In the genomic region with DNA sequence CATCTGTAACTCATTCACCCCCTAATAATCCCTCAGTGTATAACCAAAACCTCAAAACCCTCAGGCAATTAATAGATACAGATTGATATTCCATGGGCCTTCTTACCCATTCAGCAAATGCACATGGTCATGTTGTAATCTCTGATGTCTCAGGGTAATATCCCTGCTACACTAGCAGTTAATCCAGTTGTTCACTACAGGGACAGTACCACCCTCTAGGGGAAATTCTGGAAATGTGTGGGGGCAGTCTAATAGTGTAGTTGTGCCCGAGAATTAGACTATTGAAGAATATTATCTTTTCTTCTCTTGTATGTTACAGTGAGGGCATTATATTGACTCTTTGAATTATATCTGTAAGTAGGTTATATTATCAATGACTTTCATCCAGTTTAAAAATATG, we compare ENCODE assay signal across 29 cellular contexts.
"Had no signal": no experiment of that assay in that cellular context is flagged by ENCODE, and none has a peak within 500 bp of the region (broad histone marks: within the 10 kb centered on the region; RNA-seq: fewer than 3 reads in every experiment).

No MANE protein-coding gene starts in this region.

- DNase-seq: activated CD4-positive, alpha-beta T cell treated with anti-CD3 and anti-CD28 coated beads for 36 hours; activated CD4-positive, alpha-beta T cell treated with anti-CD3 and anti-CD28 coated beads, Interleukin-2, amount 10 ng/mL, durations not matched to agents 7 days and 5 days; activated CD4-positive, alpha-beta T cell treated with anti-CD3 and anti-CD28 coated beads, Interleukin-2, amount 50 U/mL, for 48 hours; activated CD8-positive, alpha-beta T cell treated with anti-CD3 and anti-CD28 coated beads, Interleukin-2, amount 10 ng/mL, durations not matched to agents 7 days and 5 days; activated gamma-delta T cell treated with Interleukin-2 at 50 U/mL for 16 hours; activated naive CD4-positive, alpha-beta T cell treated with anti-CD3 and anti-CD28 coated beads, Interleukin-2, amount 10 ng/mL, durations not matched to agents 7 days and 5 days; activated naive CD8-positive, alpha-beta T cell treated with anti-CD3 and anti-CD28 coated beads, Interleukin-2, amount 50 U/mL, for 24 hours; activated T-cell treated with anti-CD3 and anti-CD28 coated beads, Interleukin-2, amount 50 U/mL, for 24 hours; anterior cingulate cortex; central memory CD4-positive, alpha-beta T cell; NCI-H1105; NCI-H1417 treated with DMSO at 0.1 percent for 48 hours; NCI-H187 treated with DMSO at 0.1 percent for 48 hours; NCI-H2081; NCI-H2171 treated with DMSO at 0.1 percent for 48 hours; NCI-H2227 treated with DMSO at 0.1 percent for 48 hours; NCI-H446; NCI-H510A treated with DMSO at 0.1 percent for 48 hours; NCI-H748 treated with DMSO at 0.1 percent for 48 hours; NK-92 treated with Interleukin-12 subunit alpha and Interleukin-12 subunit beta, amount 100 ng/mL, for 24 hours; PC-9; Right ventricle myocardium superior; SW 1271; T1000 had no signal

- H3K27me3 Mint-ChIP-seq: activated CD4-positive, alpha-beta T cell treated with anti-CD3 and anti-CD28 coated beads for 36 hours; activated CD4-positive, alpha-beta T cell treated with anti-CD3 and anti-CD28 coated beads, Interleukin-2, amount 10 ng/mL, durations not matched to agents 7 days and 5 days; activated naive CD4-positive, alpha-beta T cell treated with anti-CD3 and anti-CD28 coated beads, Interleukin-2, amount 10 ng/mL, durations not matched to agents 7 days and 5 days; activated naive CD8-positive, alpha-beta T cell; activated naive CD8-positive, alpha-beta T cell treated with anti-CD3 and anti-CD28 coated beads, Interleukin-2, amount 50 U/mL, for 24 hours; activated T-cell treated with anti-CD3 and anti-CD28 coated beads, Interleukin-2, amount 50 U/mL, for 24 hours; brain had no signal

- H3K27ac ChIP-seq: PC-9 had no signal

- H3K4me3 ChIP-seq: PC-9 had no signal

- H3K4me1 Mint-ChIP-seq: activated CD4-positive, alpha-beta T cell treated with anti-CD3 and anti-CD28 coated beads for 36 hours; activated CD4-positive, alpha-beta T cell treated with anti-CD3 and anti-CD28 coated beads, Interleukin-2, amount 10 ng/mL, durations not matched to agents 7 days and 5 days; activated naive CD4-positive, alpha-beta T cell treated with anti-CD3 and anti-CD28 coated beads, Interleukin-2, amount 10 ng/mL, durations not matched to agents 7 days and 5 days; activated naive CD8-positive, alpha-beta T cell treated with anti-CD3 and anti-CD28 coated beads, Interleukin-2, amount 50 U/mL, for 24 hours; brain; WTC11 had no signal

- H3K4me3 Mint-ChIP-seq: activated CD4-positive, alpha-beta T cell treated with anti-CD3 and anti-CD28 coated beads for 36 hours; activated CD4-positive, alpha-beta T cell treated with anti-CD3 and anti-CD28 coated beads, Interleukin-2, amount 10 ng/mL, durations not matched to agents 7 days and 5 days; activated CD8-positive, alpha-beta T cell treated with anti-CD3 and anti-CD28 coated beads, Interleukin-2, amount 10 ng/mL, durations not matched to agents 7 days and 5 days; activated naive CD4-positive, alpha-beta T cell treated with anti-CD3 and anti-CD28 coated beads, Interleukin-2, amount 10 ng/mL, durations not matched to agents 7 days and 5 days; activated naive CD8-positive, alpha-beta T cell; activated naive CD8-positive, alpha-beta T cell treated with anti-CD3 and anti-CD28 coated beads, Interleukin-2, amount 50 U/mL, for 24 hours; activated T-cell treated with anti-CD3 and anti-CD28 coated beads, Interleukin-2, amount 50 U/mL, for 24 hours; brain; WTC11 had no signal

- H2AFZ ChIP-seq: PC-9 had no signal

- H3K4me2 ChIP-seq: PC-9 had no signal

- H3K36me3 Mint-ChIP-seq: activated naive CD4-positive, alpha-beta T cell treated with anti-CD3 and anti-CD28 coated beads, Interleukin-2, amount 10 ng/mL, durations not matched to agents 7 days and 5 days had no signal

- ATAC-seq: activated CD4-positive, alpha-beta T cell treated with anti-CD3 and anti-CD28 coated beads for 36 hours; activated CD4-positive, CD25-positive, alpha-beta regulatory T cell treated with anti-CD3 and anti-CD28 coated beads, Interleukin-2, amount 50 U/mL, for 24 hours; activated CD8-positive, alpha-beta T cell treated with anti-CD3 and anti-CD28 coated beads, Interleukin-2, amount 10 ng/mL, durations not matched to agents 7 days and 5 days; activated naive CD8-positive, alpha-beta T cell treated with anti-CD3 and anti-CD28 coated beads, Interleukin-2, amount 50 U/mL, for 24 hours; WTC11 had no signal

- H3K27ac Mint-ChIP-seq: activated CD4-positive, alpha-beta T cell treated with anti-CD3 and anti-CD28 coated beads for 36 hours; activated CD4-positive, alpha-beta T cell treated with anti-CD3 and anti-CD28 coated beads, Interleukin-2, amount 10 ng/mL, durations not matched to agents 7 days and 5 days; activated CD8-positive, alpha-beta T cell treated with anti-CD3 and anti-CD28 coated beads, Interleukin-2, amount 10 ng/mL, durations not matched to agents 7 days and 5 days; activated naive CD4-positive, alpha-beta T cell treated with anti-CD3 and anti-CD28 coated beads, Interleukin-2, amount 10 ng/mL, durations not matched to agents 7 days and 5 days; activated naive CD8-positive, alpha-beta T cell; activated naive CD8-positive, alpha-beta T cell treated with anti-CD3 and anti-CD28 coated beads, Interleukin-2, amount 50 U/mL, for 24 hours; activated T-cell treated with anti-CD3 and anti-CD28 coated beads, Interleukin-2, amount 50 U/mL, for 24 hours; activated T-helper 2 cell treated with anti-CD3 and anti-CD28 coated beads, Interferon-gamma antibody, Interleukin-2, Interleukin-4, amounts not matched to agents 10 μg/mL and 5 μg/mL and 100 μg/mL, durations not matched to agents 14 hours and 24 hours and 36 hours; brain; WTC11 had no signal
